Comparison of ENCODE assay signal across 1 cellular context in the genomic region with DNA sequence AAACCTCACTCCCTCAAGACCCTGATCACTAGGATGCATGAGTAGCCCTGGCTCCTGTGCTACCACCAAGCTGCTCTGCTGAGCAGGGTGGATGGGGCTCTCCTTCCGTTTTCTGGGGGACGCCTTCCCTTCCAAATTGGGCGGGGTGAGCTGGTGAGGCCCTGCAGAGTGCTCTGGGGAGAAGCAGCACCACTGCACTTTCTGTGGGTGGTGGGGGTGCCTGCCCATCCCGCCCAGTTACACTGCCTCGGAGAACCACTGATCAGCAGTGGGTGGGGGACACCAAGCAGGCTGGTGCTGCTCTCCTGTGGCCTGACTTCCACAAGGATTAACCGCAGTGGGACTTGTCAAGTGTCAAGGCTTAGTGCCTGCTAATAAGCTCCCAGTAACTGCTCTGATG.
TF ChIP-seq lines count a peak whose summit lies in the region.

No MANE protein-coding gene starts in this region.

TF ChIP-seq in H1, 55 proteins besides CTCF, POLR2A, EP300 and RAD21:
- TF ChIP-seq TAF7 (optimal IDR thresholded peaks at IDR 0.05; ENCODE audit: borderline replicate concordance, low read depth, low read length) = no peak
- TF ChIP-seq SUZ12 (IDR thresholded peaks at IDR 0.05; ENCODE audit: low read length) = no peak
- TF ChIP-seq SP2 (IDR thresholded peaks at IDR 0.05; ENCODE audit: low read length) = no peak
- no peak for TF ChIP-seq HDAC2 (IDR thresholded peaks at IDR 0.05; ENCODE audit: borderline replicate concordance in 1 of 2, low read depth in 2 of 2, low read length in 2 of 2)
- no peak for TF ChIP-seq SRF (IDR thresholded peaks at IDR 0.05; ENCODE audit: low read depth, low read length)
- TF ChIP-seq SP4 (IDR thresholded peaks at IDR 0.05; ENCODE audit: low read length) = no peak
- no peak for TF ChIP-seq KDM4A (IDR thresholded peaks at IDR 0.05; ENCODE audit: low read depth, low read length, severe bottlenecking)
- no peak for TF ChIP-seq SP1 (IDR thresholded peaks at IDR 0.05; ENCODE audit: low read depth, low read length)
- TF ChIP-seq CHD2 (IDR thresholded peaks at IDR 0.05; ENCODE audit: low read length) = no peak
- no peak for TF ChIP-seq FOSL1 (IDR thresholded peaks at IDR 0.05; ENCODE audit: insufficient read depth, low read depth, low read length)
- no peak for TF ChIP-seq SIRT6 (IDR thresholded peaks at IDR 0.05; ENCODE audit: low read length)
- no peak for TF ChIP-seq CBX5 (IDR thresholded peaks at IDR 0.05; ENCODE audit: low read depth, low read length)
- no peak for TF ChIP-seq BCL11A (IDR thresholded peaks at IDR 0.05; ENCODE audit: low read depth in 2 of 2, low read length in 2 of 2)
- TF ChIP-seq, protein P1, sequence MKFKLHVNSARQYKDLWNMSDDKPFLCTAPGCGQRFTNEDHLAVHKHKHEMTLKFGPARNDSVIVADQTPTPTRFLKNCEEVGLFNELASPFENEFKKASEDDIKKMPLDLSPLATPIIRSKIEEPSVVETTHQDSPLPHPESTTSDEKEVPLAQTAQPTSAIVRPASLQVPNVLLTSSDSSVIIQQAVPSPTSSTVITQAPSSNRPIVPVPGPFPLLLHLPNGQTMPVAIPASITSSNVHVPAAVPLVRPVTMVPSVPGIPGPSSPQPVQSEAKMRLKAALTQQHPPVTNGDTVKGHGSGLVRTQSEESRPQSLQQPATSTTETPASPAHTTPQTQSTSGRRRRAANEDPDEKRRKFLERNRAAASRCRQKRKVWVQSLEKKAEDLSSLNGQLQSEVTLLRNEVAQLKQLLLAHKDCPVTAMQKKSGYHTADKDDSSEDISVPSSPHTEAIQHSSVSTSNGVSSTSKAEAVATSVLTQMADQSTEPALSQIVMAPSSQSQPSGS (IDR thresholded peaks at IDR 0.05; ENCODE audit: low read length) = no peak
- no peak for TF ChIP-seq BRCA1 (IDR thresholded peaks at IDR 0.05; ENCODE audit: low read depth, low read length)
- TF ChIP-seq MAFK (IDR thresholded peaks at IDR 0.05; ENCODE audit: low read depth, low read length) = no peak
- TF ChIP-seq KDM1A (IDR thresholded peaks at IDR 0.05; ENCODE audit: borderline replicate concordance, low read length) = no peak
